8 cellular contexts compared by ENCODE assay signal in genomic region chr7:104388222-104388621, GRCh38. TPM values are rescaled to one million over a fixed set of nuclear protein-coding genes. Genes with fewer than 3 reads are reported as not detected.
"Had no signal": no experiment of that assay in that cellular context is flagged by ENCODE, and none has a peak within 500 bp of the region (broad histone marks: within the 10 kb centered on the region; RNA-seq: fewer than 3 reads in every experiment).

No MANE protein-coding gene starts in this region.

- DNase-seq: GM23248, GOT3, H7, HFFc6, IMR-90, KBM-7 had no signal

- H3K4me3 Mint-ChIP-seq: HFFc6 had no signal

- H3K27ac Mint-ChIP-seq: HFFc6 had no signal

- ATAC-seq: HCT116 had no signal

RNA-seq across cellular contexts. Expression of gene LHFPL3, which starts 59.8 kb away (rescaled TPM):
- total RNA-seq: GM23248, HFFc6, HT1080, IMR-90 had no signal
